In genomic region chr16:3266873-3267537, GRCh38 we compare ENCODE assay signal across 8 cellular contexts. TPM values are rescaled to one million over a fixed set of nuclear protein-coding genes. Genes with fewer than 3 reads are reported as not detected.
DNase-seq lines count a peak whose midpoint lies in the region; ATAC-seq and TF ChIP-seq lines count a peak whose summit lies in the region.

No MANE protein-coding gene starts in this region.

- DNase-seq in A172 (ENCODE audit: low spot score) (peak; percentile 57), GM04503 (ENCODE audit: low read depth) (peak; percentile 84), NCI-H69 (lab: John Stamatoyannopoulos, UW) (peak; percentile 62), colonic mucosa (no peak), suprapubic skin (ENCODE audit: low spot score in 2 of 2) (no peak)

- no peak overlapping the region for H3K9ac ChIP-seq in colonic mucosa (ENCODE audit: low read depth in 2 of 2, low read length in 2 of 2)

- H3K4me3 ChIP-seq in colonic mucosa (no peak overlapping the region), neutrophil (ENCODE audit: low read depth in 1 of 2, low read length in 1 of 2) (peak overlapping the region; percentile 5 to 89), suprapubic skin (no peak overlapping the region)

- TF ChIP-seq POLR2A in suprapubic skin (IDR thresholded peaks at IDR 0.05): no peak

- H3K27ac ChIP-seq in colonic mucosa (no peak overlapping the region), neutrophil (peak overlapping the region; percentile 97), suprapubic skin (no peak overlapping the region)

- intact Hi-C loops in colonic mucosa (cut with DNase I): no loop called here

- H3K4me1 ChIP-seq in colonic mucosa (peaks cover 3% of the 10 kb centered on the region), neutrophil (ENCODE audit: control insufficient read depth in 1 of 2, insufficient read depth in 1 of 2, low read depth in 1 of 2, low read length in 1 of 2) (peaks cover 53 to 61% of the 10 kb centered on the region in 2 experiments), suprapubic skin (peaks cover 18% of the 10 kb centered on the region)

- H3K36me3 ChIP-seq in colonic mucosa (no peaks in the 10 kb centered on the region), neutrophil (peaks cover 42% of the 10 kb centered on the region), suprapubic skin (peaks cover 21% of the 10 kb centered on the region)

- H3K9me3 ChIP-seq in colonic mucosa (no peaks in the 10 kb centered on the region), neutrophil (no peaks in the 10 kb centered on the region), suprapubic skin (no peaks in the 10 kb centered on the region)

- TF ChIP-seq CTCF in colonic mucosa (IDR thresholded peaks at IDR 0.05) (peak; percentile 31), neutrophil (IDR thresholded peaks at IDR 0.05) (peak; percentile 85), suprapubic skin (IDR thresholded peaks at IDR 0.05) (no peak)

- 64% methylated on average over 5 of the region's 5 CpGs for WGBS in suprapubic skin

- no peak for TF ChIP-seq EP300 in suprapubic skin (IDR thresholded peaks at IDR 0.05)

- ATAC-seq in GM19328 (IDR thresholded peaks at IDR 0.05; ENCODE audit: unreplicated experiment) (no peak), HG02938 (IDR thresholded peaks at IDR 0.05; ENCODE audit: unreplicated experiment) (no peak)

- H3K27me3 ChIP-seq in colonic mucosa: no peaks in the 10 kb centered on the region
- H3K27me3 ChIP-seq in neutrophil: no peaks in the 10 kb centered on the region
- H3K27me3 ChIP-seq in suprapubic skin: no peaks in the 10 kb centered on the region

RNA-seq across cellular contexts. Expression of gene MEFV, which starts 10.6 kb away (rescaled TPM):
- total RNA-seq in A172 (2014; rRNA removed; shearing (Covaris generic)): 0.29 TPM in 1 of 2 replicates, not detected in the other
- 1 to 10 TPM in 1 of 2 donors, under 1 TPM in 1; 0.57 to 1.1 TPM for total RNA-seq in colonic mucosa
- total RNA-seq in suprapubic skin: under 1 TPM in 3 of 4 donors, not detected in 1; 0.16 to 0.40 (median 0.17) TPM

RNA-seq across cellular contexts. Expression of gene ZNF263, which starts 16.3 kb away (rescaled TPM):
- total RNA-seq in A172 (2014; rRNA removed; shearing (Covaris generic)): 37.0 and 63.5 TPM in 2 replicates
- total RNA-seq in colonic mucosa (10 to 100 TPM; 19.5 to 27.2 TPM), suprapubic skin (10 to 100 TPM; 40.6 to 56.3 (median 45.1) TPM)

RNA-seq across cellular contexts. Expression of gene ZNF200, which starts 32.0 kb away (rescaled TPM):
- 14.6 and 17.2 TPM in 2 replicates for total RNA-seq in A172 (2014; rRNA removed; shearing (Covaris generic))
- total RNA-seq in colonic mucosa (1 to 10 TPM; 7.1 to 7.2 TPM), suprapubic skin (1 to 10 TPM; 2.6 to 7.7 (median 4.8) TPM)

RNA-seq across cellular contexts. Expression of gene TIGD7, which starts 38.2 kb away (rescaled TPM):
- 7.0 and 11.0 TPM in 2 replicates for total RNA-seq in A172 (2014; rRNA removed; shearing (Covaris generic))
- total RNA-seq in colonic mucosa (1 to 10 TPM; 2.1 to 3.1 TPM), suprapubic skin (1 to 10 TPM; 1.9 to 4.3 (median 2.1) TPM)

RNA-seq across cellular contexts. Expression of gene ZNF75A, which starts 38.3 kb away (rescaled TPM):
- 20.2 and 26.1 TPM in 2 replicates for total RNA-seq in A172 (2014; rRNA removed; shearing (Covaris generic))
- total RNA-seq in colonic mucosa: 10 to 100 TPM; 14.2 to 20.5 TPM
- total RNA-seq in suprapubic skin: 10 to 100 TPM; 13.8 to 40.4 (median 19.1) TPM

Comparison
In these comparisons a context has a peak if more than half of its experiments do, and no peak if none do; other contexts are left out.
1. DNase-seq: peak in A172 (single experiment), GM04503 (single experiment) and NCI-H69 (single experiment); none in colonic mucosa (single experiment) and suprapubic skin (0 of 2).
2. H3K4me3 ChIP-seq: peak in neutrophil (2 of 2); none in colonic mucosa (single experiment) and suprapubic skin (single experiment).
3. CTCF ChIP-seq: peak in colonic mucosa (single experiment) and neutrophil (single experiment); none in suprapubic skin (0 of 2).